31 cellular contexts compared by ENCODE assay signal in genomic region chr4:150258569-150258968, GRCh38.
"Had no signal": no experiment of that assay in that cellular context is flagged by ENCODE, and none has a peak within 500 bp of the region (broad histone marks: within the 10 kb centered on the region; RNA-seq: fewer than 3 reads in every experiment).

No MANE protein-coding gene starts in this region.

- H3K27me3 Mint-ChIP-seq: activated B cell treated with CpG ODN at 0.5 μM for 24 hours; activated CD4-positive, alpha-beta T cell treated with anti-CD3 and anti-CD28 coated beads for 36 hours; activated naive CD8-positive, alpha-beta T cell treated with anti-CD3 and anti-CD28 coated beads, Interleukin-2, amount 10 ng/mL, durations not matched to agents 7 days and 5 days; central memory CD8-positive, alpha-beta T cell; dendritic cell treated with granulocyte-macrophage colony-stimulating factor and Interleukin-4, amounts not matched to agents 40 ng/mL and 50 ng/mL, for 4 days; naive thymus-derived CD8-positive, alpha-beta T cell; stimulated activated naive B cell treated with anti-CD40 and anti-IgM and Interleukin-4, amounts not matched to agents 10 μg/mL and 1 μg/mL and 100 μg/mL, for 72 hours; T-cell had no signal

- H3K9me3 ChIP-seq: ascending aorta, gastroesophageal sphincter, pancreas, prostate gland, sigmoid colon, stomach, thyroid gland, upper lobe of right lung had no signal

- ATAC-seq: activated CD4-positive, alpha-beta T cell treated with anti-CD3 and anti-CD28 coated beads for 36 hours; gastroesophageal sphincter; left colon; naive thymus-derived CD8-positive, alpha-beta T cell; pancreas; stimulated activated naive B cell treated with anti-CD40 and anti-IgM and Interleukin-4, amounts not matched to agents 10 μg/mL and 1 μg/mL and 100 μg/mL, for 72 hours; T-cell; upper lobe of right lung had no signal

- H3K36me3 ChIP-seq: brain microvascular endothelial cell, pancreas, prostate gland, thyroid gland, upper lobe of right lung had no signal

- H3K4me1 Mint-ChIP-seq: activated B cell treated with CpG ODN at 0.5 μM for 24 hours; activated CD4-positive, alpha-beta T cell treated with anti-CD3 and anti-CD28 coated beads for 36 hours; activated naive CD4-positive, alpha-beta T cell treated with anti-CD3 and anti-CD28 coated beads, Interleukin-2, amount 10 ng/mL, durations not matched to agents 7 days and 5 days; activated naive CD8-positive, alpha-beta T cell treated with anti-CD3 and anti-CD28 coated beads, Interleukin-2, amount 10 ng/mL, durations not matched to agents 7 days and 5 days; central memory CD8-positive, alpha-beta T cell; naive thymus-derived CD8-positive, alpha-beta T cell; stimulated activated naive B cell treated with anti-CD40 and anti-IgM and Interleukin-4, amounts not matched to agents 10 μg/mL and 1 μg/mL and 100 μg/mL, for 72 hours had no signal

- H3K27ac Mint-ChIP-seq: activated B cell treated with CpG ODN at 0.5 μM for 24 hours; activated CD4-positive, alpha-beta T cell treated with anti-CD3 and anti-CD28 coated beads for 36 hours; activated naive CD4-positive, alpha-beta T cell treated with anti-CD3 and anti-CD28 coated beads, Interleukin-2, amount 10 ng/mL, durations not matched to agents 7 days and 5 days; activated naive CD8-positive, alpha-beta T cell treated with anti-CD3 and anti-CD28 coated beads, Interleukin-2, amount 10 ng/mL, durations not matched to agents 7 days and 5 days; dendritic cell treated with granulocyte-macrophage colony-stimulating factor and Interleukin-4, amounts not matched to agents 40 ng/mL and 50 ng/mL, for 4 days; endodermal cell; stimulated activated naive B cell treated with anti-CD40 and anti-IgM and Interleukin-4, amounts not matched to agents 10 μg/mL and 1 μg/mL and 100 μg/mL, for 72 hours; T-helper 2 cell treated with Interferon-gamma antibody and Interleukin-4, amounts not matched to agents 5 μg/mL and 100 μg/mL, for 36 hours had no signal

- DNase-seq: activated B cell treated with CpG ODN at 0.5 μM for 24 hours; activated CD4-positive, alpha-beta T cell treated with anti-CD3 and anti-CD28 coated beads for 36 hours; activated CD4-positive, alpha-beta T cell treated with anti-CD3 and anti-CD28 coated beads, Interleukin-2, amount 50 U/mL, for 4 hours; activated CD8-positive, alpha-beta memory T cell treated with anti-CD3 and anti-CD28 coated beads for 24 hours; activated effector memory CD4-positive, alpha-beta T cell treated with anti-CD3 and anti-CD28 coated beads, Interleukin-2, amount 50 U/mL, for 16 hours; activated naive CD4-positive, alpha-beta T cell treated with anti-CD3 and anti-CD28 coated beads, Interleukin-2, amount 10 ng/mL, durations not matched to agents 7 days and 5 days; activated naive CD8-positive, alpha-beta T cell treated with anti-CD3 and anti-CD28 coated beads, Interleukin-2, amount 10 ng/mL, durations not matched to agents 7 days and 5 days; brain microvascular endothelial cell; endodermal cell; islet precursor cell; left colon; naive thymus-derived CD8-positive, alpha-beta T cell; nucleus accumbens; pancreas; retina; sigmoid colon; stimulated activated CD4-positive, alpha-beta T cell treated with anti-CD3 and anti-CD28 coated beads, Interleukin-1b, Interleukin-23, amount 100 ng/mL, for 48 hours; stimulated activated naive B cell treated with anti-CD40 and anti-IgM and Interleukin-4, amounts not matched to agents 10 μg/mL and 1 μg/mL and 100 μg/mL, for 72 hours; stomach; T-cell; thyroid gland; upper lobe of right lung had no signal

- H3K4me1 ChIP-seq: ascending aorta, pancreas, prostate gland, stomach, thyroid gland had no signal

- H3K9me3 Mint-ChIP-seq: activated B cell treated with CpG ODN at 0.5 μM for 24 hours; activated naive CD4-positive, alpha-beta T cell treated with anti-CD3 and anti-CD28 coated beads, Interleukin-2, amount 10 ng/mL, durations not matched to agents 7 days and 5 days; activated naive CD8-positive, alpha-beta T cell treated with anti-CD3 and anti-CD28 coated beads, Interleukin-2, amount 10 ng/mL, durations not matched to agents 7 days and 5 days; central memory CD8-positive, alpha-beta T cell; dendritic cell treated with granulocyte-macrophage colony-stimulating factor and Interleukin-4, amounts not matched to agents 40 ng/mL and 50 ng/mL, for 4 days; naive thymus-derived CD8-positive, alpha-beta T cell; neural crest cell; stimulated activated naive B cell treated with anti-CD40 and anti-IgM and Interleukin-4, amounts not matched to agents 10 μg/mL and 1 μg/mL and 100 μg/mL, for 72 hours; T-cell; T-helper 2 cell treated with Interferon-gamma antibody and Interleukin-4, amounts not matched to agents 5 μg/mL and 100 μg/mL, for 36 hours had no signal

- H3K4me3 Mint-ChIP-seq: activated B cell treated with CpG ODN at 0.5 μM for 24 hours; activated CD4-positive, alpha-beta T cell treated with anti-CD3 and anti-CD28 coated beads for 36 hours; activated naive CD4-positive, alpha-beta T cell treated with anti-CD3 and anti-CD28 coated beads, Interleukin-2, amount 10 ng/mL, durations not matched to agents 7 days and 5 days; activated naive CD8-positive, alpha-beta T cell treated with anti-CD3 and anti-CD28 coated beads, Interleukin-2, amount 10 ng/mL, durations not matched to agents 7 days and 5 days; central memory CD8-positive, alpha-beta T cell; dendritic cell treated with granulocyte-macrophage colony-stimulating factor and Interleukin-4, amounts not matched to agents 40 ng/mL and 50 ng/mL, for 4 days; endodermal cell; naive thymus-derived CD8-positive, alpha-beta T cell; neural crest cell; stimulated activated naive B cell treated with anti-CD40 and anti-IgM and Interleukin-4, amounts not matched to agents 10 μg/mL and 1 μg/mL and 100 μg/mL, for 72 hours; T-cell; T-helper 2 cell treated with Interferon-gamma antibody and Interleukin-4, amounts not matched to agents 5 μg/mL and 100 μg/mL, for 36 hours had no signal

- H3K4me3 ChIP-seq: ascending aorta, gastroesophageal sphincter, hepatocyte, pancreas, prostate gland, sigmoid colon, smooth muscle cell, stomach, thyroid gland, upper lobe of right lung had no signal

- H3K36me3 Mint-ChIP-seq: activated naive CD4-positive, alpha-beta T cell treated with anti-CD3 and anti-CD28 coated beads, Interleukin-2, amount 10 ng/mL, durations not matched to agents 7 days and 5 days had no signal

- H3K27ac ChIP-seq: ascending aorta, brain microvascular endothelial cell, gastroesophageal sphincter, pancreas, prostate gland, stomach, thyroid gland, upper lobe of right lung had no signal

- H3K27me3 ChIP-seq: ascending aorta, brain microvascular endothelial cell, gastroesophageal sphincter, hepatocyte, pancreas, sigmoid colon, stomach, thyroid gland, upper lobe of right lung had no signal

- FAIRE-seq: pancreas had no signal
